ENCODE assay signal across 24 cellular contexts in genomic region chr2:57205241-57205640, GRCh38.
"Had no signal": no experiment of that assay in that cellular context is flagged by ENCODE, and none has a peak within 500 bp of the region (broad histone marks: within the 10 kb centered on the region; RNA-seq: fewer than 3 reads in every experiment).

No MANE protein-coding gene starts in this region.

- H3K4me3 Mint-ChIP-seq: dendritic cell treated with granulocyte-macrophage colony-stimulating factor and Interleukin-4, amounts not matched to agents 40 ng/mL and 50 ng/mL, for 4 days; effector memory CD8-positive, alpha-beta T cell; endodermal cell; mesothelial cell of epicardium; naive B cell; naive thymus-derived CD8-positive, alpha-beta T cell had no signal

- H3K79me2 ChIP-seq: hepatocyte had no signal

- H2AFZ ChIP-seq: hepatocyte had no signal

- H3K9me3 ChIP-seq: colonic mucosa, esophagus squamous epithelium, gastroesophageal sphincter, heart left ventricle, lower lobe of right lung, mucosa of descending colon had no signal

- H3K27me3 ChIP-seq: colonic mucosa, esophagus squamous epithelium, gastroesophageal sphincter, heart left ventricle, hepatocyte, left lung had no signal

- H3K4me2 ChIP-seq: hepatocyte had no signal

- H3K4me3 ChIP-seq: colonic mucosa, esophagus squamous epithelium, gastroesophageal sphincter, heart left ventricle, hepatocyte, left lung, lower lobe of right lung, mucosa of descending colon had no signal

- H3K27ac ChIP-seq: colonic mucosa, epithelial cell of prostate, esophagus squamous epithelium, gastroesophageal sphincter, heart left ventricle, hepatocyte, left lung, lower lobe of right lung had no signal

- H3K36me3 Mint-ChIP-seq: mesothelial cell of epicardium; naive B cell; naive thymus-derived CD8-positive, alpha-beta T cell had no signal

- H3K9me3 Mint-ChIP-seq: endodermal cell had no signal

- H3K27me3 Mint-ChIP-seq: dendritic cell treated with granulocyte-macrophage colony-stimulating factor and Interleukin-4, amounts not matched to agents 40 ng/mL and 50 ng/mL, for 4 days; effector memory CD8-positive, alpha-beta T cell; naive B cell; naive thymus-derived CD8-positive, alpha-beta T cell had no signal

- DNase-seq: colonic mucosa; cortex of kidney; effector CD8-positive, alpha-beta T cell; effector memory CD8-positive, alpha-beta T cell; endodermal cell; erythroblast; esophagus squamous epithelium; foreskin fibroblast; heart left ventricle; hypothalamus; left cardiac atrium; left lung; left ventricle myocardium superior; lower lobe of right lung; mesenchymal stem cell; mucosa of descending colon; naive B cell; naive thymus-derived CD8-positive, alpha-beta T cell had no signal

- H3K27ac Mint-ChIP-seq: dendritic cell treated with granulocyte-macrophage colony-stimulating factor and Interleukin-4, amounts not matched to agents 40 ng/mL and 50 ng/mL, for 4 days; effector memory CD8-positive, alpha-beta T cell; endodermal cell; mesothelial cell of epicardium; naive B cell; naive thymus-derived CD8-positive, alpha-beta T cell had no signal

- H3K4me1 Mint-ChIP-seq: endodermal cell; mesothelial cell of epicardium; naive B cell; naive thymus-derived CD8-positive, alpha-beta T cell had no signal

- ATAC-seq: effector memory CD8-positive, alpha-beta T cell; esophagus mucosa; gastroesophageal sphincter; heart left ventricle; left cardiac atrium; left lung; left ventricle myocardium superior; lower lobe of right lung; naive thymus-derived CD8-positive, alpha-beta T cell had no signal

- H3K4me1 ChIP-seq: colonic mucosa, esophagus squamous epithelium, gastroesophageal sphincter, heart left ventricle, left lung, lower lobe of right lung had no signal

- H3K36me3 ChIP-seq: colonic mucosa, esophagus squamous epithelium, gastroesophageal sphincter, heart left ventricle, left lung, lower lobe of right lung had no signal
